In genomic region chr5:91030521-91031395, GRCh38 we compare ENCODE assay signal across 19 cellular contexts.
"Had no signal": no experiment of that assay in that cellular context is flagged by ENCODE, and none has a peak within 500 bp of the region (broad histone marks: within the 10 kb centered on the region; RNA-seq: fewer than 3 reads in every experiment).

No MANE protein-coding gene starts in this region.

- H3K4me1 ChIP-seq: ascending aorta, left ventricle myocardium inferior, right atrium auricular region, uterus had no signal

- DNase-seq: activated CD4-positive, alpha-beta T cell treated with anti-CD3 and anti-CD28 coated beads, Interleukin-2, amount 10 ng/mL, durations not matched to agents 7 days and 5 days; activated CD8-positive, alpha-beta T cell treated with anti-CD3 and anti-CD28 coated beads, Interleukin-2, amount 10 ng/mL, durations not matched to agents 7 days and 5 days; activated naive CD4-positive, alpha-beta T cell treated with anti-CD3 and anti-CD28 coated beads, Interleukin-2, amount 50 U/mL, for 16 hours; activated T-cell treated with anti-CD3 and anti-CD28 coated beads, Interleukin-2, amount 50 U/mL, for 4 hours; dermis blood vessel endothelial cell; effector memory CD4-positive, alpha-beta T cell; foreskin fibroblast; hippocampal formation; left ventricle myocardium inferior; T1000; transverse colon; uterus had no signal

- H3K9me3 Mint-ChIP-seq: activated CD4-positive, alpha-beta T cell treated with anti-CD3 and anti-CD28 coated beads, Interleukin-2, amount 10 ng/mL, durations not matched to agents 7 days and 5 days; activated T-cell treated with anti-CD3 and anti-CD28 coated beads, Interleukin-2, amount 50 U/mL, for 4 hours; memory B cell; neural crest cell; stimulated activated naive CD8-positive, alpha-beta T cell treated with anti-CD3 and anti-CD28 coated beads, Interleukin-15, Interleukin-2, amounts not matched to agents 100 ng/mL and 50 ng/mL, for 24 hours had no signal

- ATAC-seq: activated CD4-positive, CD25-positive, alpha-beta regulatory T cell treated with anti-CD3 and anti-CD28 coated beads, Interleukin-2, amount 50 U/mL, for 24 hours; activated CD8-positive, alpha-beta T cell treated with anti-CD3 and anti-CD28 coated beads, Interleukin-2, amount 10 ng/mL, durations not matched to agents 7 days and 5 days; activated T-cell treated with anti-CD3 and anti-CD28 coated beads, Interleukin-2, amount 50 U/mL, for 4 hours had no signal

- H3K9me3 ChIP-seq: ascending aorta, left ventricle myocardium inferior, prostate gland, right atrium auricular region, transverse colon, uterus had no signal

- H3K36me3 ChIP-seq: ascending aorta, left ventricle myocardium inferior, prostate gland, right atrium auricular region, transverse colon, uterus had no signal

- H3K27me3 Mint-ChIP-seq: memory B cell had no signal

- H3K27me3 ChIP-seq: ascending aorta, right atrium auricular region, transverse colon, uterus had no signal

- H3K27ac ChIP-seq: ascending aorta, left ventricle myocardium inferior, prostate gland, right atrium auricular region, transverse colon, uterus had no signal

- H3K36me3 Mint-ChIP-seq: memory B cell had no signal

- H3K4me3 Mint-ChIP-seq: activated CD4-positive, alpha-beta T cell treated with anti-CD3 and anti-CD28 coated beads, Interleukin-2, amount 10 ng/mL, durations not matched to agents 7 days and 5 days; activated CD8-positive, alpha-beta T cell treated with anti-CD3 and anti-CD28 coated beads, Interleukin-2, amount 10 ng/mL, durations not matched to agents 7 days and 5 days; activated T-cell treated with anti-CD3 and anti-CD28 coated beads, Interleukin-2, amount 50 U/mL, for 4 hours; memory B cell; neural crest cell; stimulated activated naive CD8-positive, alpha-beta T cell treated with anti-CD3 and anti-CD28 coated beads, Interleukin-15, Interleukin-2, amounts not matched to agents 100 ng/mL and 50 ng/mL, for 24 hours had no signal

- H3K4me3 ChIP-seq: ascending aorta, left ventricle myocardium inferior, prostate gland, right atrium auricular region, transverse colon, uterus had no signal

- H3K27ac Mint-ChIP-seq: activated CD4-positive, alpha-beta T cell treated with anti-CD3 and anti-CD28 coated beads, Interleukin-2, amount 10 ng/mL, durations not matched to agents 7 days and 5 days; activated CD8-positive, alpha-beta T cell treated with anti-CD3 and anti-CD28 coated beads, Interleukin-2, amount 10 ng/mL, durations not matched to agents 7 days and 5 days; memory B cell; stimulated activated naive CD8-positive, alpha-beta T cell treated with anti-CD3 and anti-CD28 coated beads, Interleukin-15, Interleukin-2, amounts not matched to agents 100 ng/mL and 50 ng/mL, for 24 hours had no signal

- H3K4me1 Mint-ChIP-seq: activated CD4-positive, alpha-beta T cell treated with anti-CD3 and anti-CD28 coated beads, Interleukin-2, amount 10 ng/mL, durations not matched to agents 7 days and 5 days; memory B cell had no signal
